9 cellular contexts compared by ENCODE assay signal in the genomic region with DNA sequence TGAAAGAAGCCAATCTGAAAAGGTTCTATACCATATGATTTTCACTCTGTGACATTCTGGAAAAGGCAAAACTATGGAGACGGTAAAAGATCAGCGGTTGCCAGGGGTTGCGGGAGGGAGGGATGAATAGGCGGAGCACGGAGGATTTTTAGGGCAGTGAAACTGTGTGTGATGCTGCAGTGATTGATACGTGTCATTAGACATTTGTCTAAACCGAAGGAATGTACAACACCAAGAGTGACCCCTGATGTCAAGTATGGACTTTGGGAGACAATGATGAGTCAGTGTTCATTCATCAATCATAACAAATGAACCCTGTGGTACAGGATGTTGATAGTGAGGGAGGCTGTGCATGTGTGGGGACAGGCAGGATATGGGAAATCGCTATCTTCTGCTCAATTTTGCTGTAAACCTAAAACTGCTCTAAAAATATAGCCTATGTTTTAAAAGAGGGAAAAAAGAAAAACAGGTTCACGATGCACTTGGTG. TPM values are rescaled to one million over a fixed set of nuclear protein-coding genes. Genes with fewer than 3 reads are reported as not detected.
A peak's percentile ranks its signal among the peaks of the same experiment; 100 is the strongest.
DNase-seq lines count a peak whose midpoint lies in the region; ATAC-seq and TF ChIP-seq lines count a peak whose summit lies in the region.
"Had no signal": no experiment of that assay in that cellular context is flagged by ENCODE, and none has a peak within 500 bp of the region (broad histone marks: within the 10 kb centered on the region; RNA-seq: fewer than 3 reads in every experiment).

No MANE protein-coding gene starts in this region.

- DNase-seq in HCEC 1CT (peak; percentile 90), adipocyte (ENCODE audit: low read depth) (peak; percentile 42), hepatocyte (ENCODE audit: low spot score) (no peak), germinal center (ENCODE audit: low spot score) (no peak)
- no peak for DNase-seq in stimulated activated effector memory CD8-positive, alpha-beta T cell treated with anti-CD3 and anti-CD28 coated beads, Interleukin-12 subunit alpha, Interleukin-12 subunit beta, amount 100 ng/mL, for 72 hours (ENCODE audit: low spot score in 2 of 2)
- no peak for DNase-seq in activated T-helper 2 cell treated with anti-CD3 and anti-CD28 coated beads, Interferon-gamma antibody, Interleukin-2, Interleukin-4, amounts not matched to agents 10 μg/mL and 5 μg/mL and 100 μg/mL, durations not matched to agents 14 hours and 24 hours and 36 hours (ENCODE audit: low spot score)

- no peaks in the 10 kb centered on the region for H3K27me3 Mint-ChIP-seq in activated T-helper 2 cell treated with anti-CD3 and anti-CD28 coated beads, Interferon-gamma antibody, Interleukin-2, Interleukin-4, amounts not matched to agents 10 μg/mL and 5 μg/mL and 100 μg/mL, durations not matched to agents 14 hours and 24 hours and 36 hours (ENCODE audit: low read depth)
- H3K27me3 Mint-ChIP-seq: stimulated activated naive CD8-positive, alpha-beta T cell treated with anti-CD3 and anti-CD28 coated beads, Interleukin-15, Interleukin-2, amounts not matched to agents 100 ng/mL and 50 ng/mL, for 24 hours had no signal

- H3K9me2 ChIP-seq in hepatocyte (replicated peaks; ENCODE audit: insufficient read depth), result no peaks in the 10 kb centered on the region

- H3K4me1 ChIP-seq in adipocyte (ENCODE audit: control insufficient read depth, insufficient read depth, low read length) (peaks cover 88% of the 10 kb centered on the region), hepatocyte (ENCODE audit: insufficient read depth) (peaks cover 17% of the 10 kb centered on the region)

- intact Hi-C loops in activated T-helper 2 cell treated with anti-CD3 and anti-CD28 coated beads, Interferon-gamma antibody, Interleukin-2, Interleukin-4, amounts not matched to agents 10 μg/mL and 5 μg/mL and 100 μg/mL, durations not matched to agents 14 hours and 24 hours and 36 hours (cut with micrococcal nuclease), result no loop called here

- H3K4me3 Mint-ChIP-seq in stimulated activated effector memory CD8-positive, alpha-beta T cell treated with anti-CD3 and anti-CD28 coated beads, Interleukin-12 subunit alpha, Interleukin-12 subunit beta, amount 100 ng/mL, for 72 hours, result no peak overlapping the region
- no peak overlapping the region for H3K4me3 Mint-ChIP-seq in activated T-helper 2 cell treated with anti-CD3 and anti-CD28 coated beads, Interferon-gamma antibody, Interleukin-2, Interleukin-4, amounts not matched to agents 10 μg/mL and 5 μg/mL and 100 μg/mL, durations not matched to agents 14 hours and 24 hours and 36 hours (ENCODE audit: low read depth)
- H3K4me3 Mint-ChIP-seq: stimulated activated naive CD8-positive, alpha-beta T cell treated with anti-CD3 and anti-CD28 coated beads, Interleukin-15, Interleukin-2, amounts not matched to agents 100 ng/mL and 50 ng/mL, for 24 hours had no signal

- peak overlapping the region; percentile 29 for H3K27ac ChIP-seq in hepatocyte

- H3K27me3 ChIP-seq in adipocyte (replicated peaks; ENCODE audit: control insufficient read depth, insufficient read depth, low read length) (no peaks in the 10 kb centered on the region), hepatocyte (no peaks in the 10 kb centered on the region)

- H3K9me3 ChIP-seq in adipocyte (ENCODE audit: control insufficient read depth, low read length) (no peaks in the 10 kb centered on the region), hepatocyte (ENCODE audit: low read depth) (no peaks in the 10 kb centered on the region)

- H3K27ac Mint-ChIP-seq in stimulated activated effector memory CD8-positive, alpha-beta T cell treated with anti-CD3 and anti-CD28 coated beads, Interleukin-12 subunit alpha, Interleukin-12 subunit beta, amount 100 ng/mL, for 72 hours, result peak overlapping the region; percentile 77
- H3K27ac Mint-ChIP-seq in activated T-helper 2 cell treated with anti-CD3 and anti-CD28 coated beads, Interferon-gamma antibody, Interleukin-2, Interleukin-4, amounts not matched to agents 10 μg/mL and 5 μg/mL and 100 μg/mL, durations not matched to agents 14 hours and 24 hours and 36 hours, result no peak overlapping the region
- H3K27ac Mint-ChIP-seq: stimulated activated naive CD8-positive, alpha-beta T cell treated with anti-CD3 and anti-CD28 coated beads, Interleukin-15, Interleukin-2, amounts not matched to agents 100 ng/mL and 50 ng/mL, for 24 hours had no signal

- no peak overlapping the region for H3K4me2 ChIP-seq in hepatocyte

- H3K4me1 Mint-ChIP-seq in stimulated activated effector memory CD8-positive, alpha-beta T cell treated with anti-CD3 and anti-CD28 coated beads, Interleukin-12 subunit alpha, Interleukin-12 subunit beta, amount 100 ng/mL, for 72 hours, result peaks cover 30% of the 10 kb centered on the region
- H3K4me1 Mint-ChIP-seq in activated T-helper 2 cell treated with anti-CD3 and anti-CD28 coated beads, Interferon-gamma antibody, Interleukin-2, Interleukin-4, amounts not matched to agents 10 μg/mL and 5 μg/mL and 100 μg/mL, durations not matched to agents 14 hours and 24 hours and 36 hours (ENCODE audit: low read depth), result peaks cover 13% of the 10 kb centered on the region

- 87% methylated on average over 9 of the region's 9 CpGs for WGBS in hepatocyte (ENCODE audit: low lambda C conversion rate, missing lambda C conversion rate)

- no peaks in the 10 kb centered on the region for H3K36me3 Mint-ChIP-seq in stimulated activated effector memory CD8-positive, alpha-beta T cell treated with anti-CD3 and anti-CD28 coated beads, Interleukin-12 subunit alpha, Interleukin-12 subunit beta, amount 100 ng/mL, for 72 hours
- H3K36me3 Mint-ChIP-seq in activated T-helper 2 cell treated with anti-CD3 and anti-CD28 coated beads, Interferon-gamma antibody, Interleukin-2, Interleukin-4, amounts not matched to agents 10 μg/mL and 5 μg/mL and 100 μg/mL, durations not matched to agents 14 hours and 24 hours and 36 hours (ENCODE audit: low read depth), result no peaks in the 10 kb centered on the region

- no peaks in the 10 kb centered on the region for H3K9me3 Mint-ChIP-seq in stimulated activated effector memory CD8-positive, alpha-beta T cell treated with anti-CD3 and anti-CD28 coated beads, Interleukin-12 subunit alpha, Interleukin-12 subunit beta, amount 100 ng/mL, for 72 hours
- H3K9me3 Mint-ChIP-seq in activated T-helper 2 cell treated with anti-CD3 and anti-CD28 coated beads, Interferon-gamma antibody, Interleukin-2, Interleukin-4, amounts not matched to agents 10 μg/mL and 5 μg/mL and 100 μg/mL, durations not matched to agents 14 hours and 24 hours and 36 hours, result no peaks in the 10 kb centered on the region
- H3K9me3 Mint-ChIP-seq: stimulated activated naive CD8-positive, alpha-beta T cell treated with anti-CD3 and anti-CD28 coated beads, Interleukin-15, Interleukin-2, amounts not matched to agents 100 ng/mL and 50 ng/mL, for 24 hours had no signal

- peak; percentile 50 for ATAC-seq in stimulated activated effector memory CD8-positive, alpha-beta T cell treated with anti-CD3 and anti-CD28 coated beads, Interleukin-12 subunit alpha, Interleukin-12 subunit beta, amount 100 ng/mL, for 72 hours
- no peak for ATAC-seq in GM18870 (IDR thresholded peaks at IDR 0.05; ENCODE audit: unreplicated experiment)
- no peak for ATAC-seq in HG03280 (IDR thresholded peaks at IDR 0.05; ENCODE audit: unreplicated experiment)

- H3K9ac ChIP-seq in adipocyte (ENCODE audit: low read length), result peak overlapping the region; percentile 83

- peaks cover 50% of the 10 kb centered on the region for H3K79me2 ChIP-seq in hepatocyte

- no peak for TF ChIP-seq CTCF in hepatocyte (IDR thresholded peaks at IDR 0.05; ENCODE audit: poor library complexity)

- H3K36me3 ChIP-seq in adipocyte (ENCODE audit: control insufficient read depth, insufficient read depth, low read length, severe bottlenecking) (no peaks in the 10 kb centered on the region), hepatocyte (replicated peaks; ENCODE audit: insufficient read depth, low read depth) (no peaks in the 10 kb centered on the region)

- H4K20me1 ChIP-seq in hepatocyte (ENCODE audit: insufficient read depth, poor library complexity, severe bottlenecking), result peaks cover 3% of the 10 kb centered on the region

- H2AFZ ChIP-seq in hepatocyte, result no peak overlapping the region

- H3K4me3 ChIP-seq in adipocyte (ENCODE audit: low read length), result peak overlapping the region; percentile 55
- H3K4me3 ChIP-seq in hepatocyte, result no peak overlapping the region

RNA-seq across cellular contexts. Expression of gene ERGIC1, which starts 34.4 kb away (rescaled TPM):
- 105 and 107 TPM in 2 replicates for total RNA-seq in hepatocyte
- 30.1 and 39.1 TPM in 2 replicates for polyA plus RNA-seq in hepatocyte
- 53.1 and 54.8 TPM in 2 replicates for total RNA-seq in activated T-helper 2 cell treated with anti-CD3 and anti-CD28 coated beads, Interferon-gamma antibody, Interleukin-2, Interleukin-4, amounts not matched to agents 10 μg/mL and 5 μg/mL and 100 μg/mL, durations not matched to agents 14 hours and 24 hours and 36 hours

Comparison
In these comparisons a context has a peak if more than half of its experiments do, and no peak if none do; other contexts are left out.
1. DNase-seq: peak in HCEC 1CT (single experiment) and adipocyte (single experiment); none in hepatocyte (single experiment), stimulated activated effector memory CD8-positive, alpha-beta T cell treated with anti-CD3 and anti-CD28 coated beads, Interleukin-12 subunit alpha, Interleukin-12 subunit beta, amount 100 ng/mL, for 72 hours (0 of 2), germinal center (single experiment) and activated T-helper 2 cell treated with anti-CD3 and anti-CD28 coated beads, Interferon-gamma antibody, Interleukin-2, Interleukin-4, amounts not matched to agents 10 μg/mL and 5 μg/mL and 100 μg/mL, durations not matched to agents 14 hours and 24 hours and 36 hours (single experiment).